In the genomic region with DNA sequence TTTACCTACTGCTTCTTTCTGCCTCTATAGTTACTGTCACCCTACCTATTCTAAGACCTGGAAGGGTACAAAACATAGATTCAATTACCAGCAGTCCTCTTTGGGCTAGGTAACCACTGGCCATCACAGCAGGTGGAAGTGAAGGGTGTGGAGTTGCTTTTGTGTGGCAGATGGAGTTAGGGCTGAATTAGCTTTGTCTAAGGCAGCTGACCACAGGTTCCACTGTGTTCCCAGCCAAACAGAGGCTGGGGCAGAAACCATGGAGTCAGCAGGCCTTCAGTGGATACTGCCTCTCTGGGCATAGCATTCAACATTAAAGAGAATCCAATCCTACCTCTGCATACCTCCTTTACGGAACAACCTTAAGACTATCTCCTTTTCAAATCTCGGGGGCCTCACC, we compare ENCODE assay signal across 22 cellular contexts.
"Had no signal": no experiment of that assay in that cellular context is flagged by ENCODE, and none has a peak within 500 bp of the region (broad histone marks: within the 10 kb centered on the region; RNA-seq: fewer than 3 reads in every experiment).

No MANE protein-coding gene starts in this region.

- H3K4me1 ChIP-seq: suprapubic skin, tibial artery, upper lobe of right lung, vagina had no signal

- H2AFZ ChIP-seq: hepatocyte had no signal

- H3K27me3 Mint-ChIP-seq: dendritic cell treated with granulocyte-macrophage colony-stimulating factor and Interleukin-4, amounts not matched to agents 40 ng/mL and 50 ng/mL, for 4 days; effector memory CD8-positive, alpha-beta T cell had no signal

- ATAC-seq: effector memory CD8-positive, alpha-beta T cell; foreskin keratinocyte; left lobe of liver; mucosa of descending colon; natural killer cell; right cardiac atrium; stimulated activated effector memory CD8-positive, alpha-beta T cell treated with anti-CD3 and anti-CD28 coated beads, Interleukin-12 subunit alpha, Interleukin-12 subunit beta, amount 100 ng/mL, for 72 hours; stimulated activated naive CD8-positive, alpha-beta T cell treated with anti-CD3 and anti-CD28 coated beads, Interleukin-15, Interleukin-2, amounts not matched to agents 100 U/mL and 50 U/mL, for 24 hours; upper lobe of right lung had no signal

- H3K4me3 Mint-ChIP-seq: dendritic cell treated with granulocyte-macrophage colony-stimulating factor and Interleukin-4, amounts not matched to agents 40 ng/mL and 50 ng/mL, for 4 days; effector memory CD8-positive, alpha-beta T cell; natural killer cell; neural crest cell; stimulated activated effector memory CD8-positive, alpha-beta T cell treated with anti-CD3 and anti-CD28 coated beads, Interleukin-12 subunit alpha, Interleukin-12 subunit beta, amount 100 ng/mL, for 72 hours had no signal

- DNase-seq: effector memory CD8-positive, alpha-beta T cell; foreskin keratinocyte; islet precursor cell; mammary epithelial cell; mucosa of descending colon; natural killer cell; nucleus accumbens; ovary; right cardiac atrium; stimulated activated CD4-positive, alpha-beta T cell treated with anti-CD3 and anti-CD28 coated beads, Interleukin-4, amount 100 ng/mL, for 1 hour; stimulated activated CD8-positive, alpha-beta memory T cell treated with anti-CD3 and anti-CD28 coated beads, Interleukin-4, amount 100 ng/mL, for 48 hours; stimulated activated naive CD8-positive, alpha-beta T cell treated with anti-CD3 and anti-CD28 coated beads, Interleukin-15, Interleukin-2, amounts not matched to agents 100 U/mL and 50 U/mL, for 24 hours; tibial artery; upper lobe of right lung had no signal

- H3K9me3 ChIP-seq: mucosa of descending colon, ovary, suprapubic skin, tibial artery, upper lobe of right lung, vagina had no signal

- H3K9me3 Mint-ChIP-seq: effector memory CD8-positive, alpha-beta T cell; natural killer cell; neural crest cell; stimulated activated effector memory CD8-positive, alpha-beta T cell treated with anti-CD3 and anti-CD28 coated beads, Interleukin-12 subunit alpha, Interleukin-12 subunit beta, amount 100 ng/mL, for 72 hours had no signal

- H3K79me2 ChIP-seq: hepatocyte had no signal

- H3K36me3 ChIP-seq: ovary had no signal

- H3K4me1 Mint-ChIP-seq: natural killer cell; neural crest cell; stimulated activated effector memory CD8-positive, alpha-beta T cell treated with anti-CD3 and anti-CD28 coated beads, Interleukin-12 subunit alpha, Interleukin-12 subunit beta, amount 100 ng/mL, for 72 hours had no signal

- H3K27me3 ChIP-seq: foreskin keratinocyte, hepatocyte, ovary, suprapubic skin, tibial artery, upper lobe of right lung, vagina had no signal

- H3K27ac Mint-ChIP-seq: dendritic cell treated with granulocyte-macrophage colony-stimulating factor and Interleukin-4, amounts not matched to agents 40 ng/mL and 50 ng/mL, for 4 days; natural killer cell; stimulated activated effector memory CD8-positive, alpha-beta T cell treated with anti-CD3 and anti-CD28 coated beads, Interleukin-12 subunit alpha, Interleukin-12 subunit beta, amount 100 ng/mL, for 72 hours had no signal

- H3K4me3 ChIP-seq: hepatocyte, mucosa of descending colon, ovary, smooth muscle cell, suprapubic skin, tibial artery, upper lobe of right lung, vagina had no signal

- H3K4me2 ChIP-seq: hepatocyte, smooth muscle cell had no signal

- H3K27ac ChIP-seq: foreskin keratinocyte, hepatocyte, ovary, suprapubic skin, tibial artery, upper lobe of right lung, vagina had no signal
